ENCODE assay signal across 28 cellular contexts in genomic region chr22:28077166-28077565, GRCh38.
"Had no signal": no experiment of that assay in that cellular context is flagged by ENCODE, and none has a peak within 500 bp of the region (broad histone marks: within the 10 kb centered on the region; RNA-seq: fewer than 3 reads in every experiment).

No MANE protein-coding gene starts in this region.

- H3K4me1 ChIP-seq: colonic mucosa, foreskin keratinocyte had no signal

- DNase-seq: colonic mucosa; cortex of kidney; dermis blood vessel endothelial cell; dorsolateral prefrontal cortex; effector CD4-positive, alpha-beta T cell; effector CD8-positive, alpha-beta T cell; effector memory CD4-positive, alpha-beta T cell; effector memory CD8-positive, alpha-beta T cell; endodermal cell; erythroblast; esophagus squamous epithelium; foreskin fibroblast; foreskin keratinocyte; foreskin melanocyte; gastrocnemius medialis; glutamatergic neuron; head of caudate nucleus; heart left ventricle; heart right ventricle had no signal

- H3K27ac ChIP-seq: colonic mucosa, coronary artery, dorsolateral prefrontal cortex, epithelial cell of prostate, esophagus muscularis mucosa, esophagus squamous epithelium, foreskin keratinocyte, gastrocnemius medialis, gastroesophageal sphincter had no signal

- H3K27me3 ChIP-seq: colonic mucosa, dorsolateral prefrontal cortex, esophagus muscularis mucosa, esophagus squamous epithelium, foreskin keratinocyte, gastrocnemius medialis, gastroesophageal sphincter, heart left ventricle, heart right ventricle had no signal

- ATAC-seq: effector memory CD8-positive, alpha-beta T cell; esophagus mucosa; foreskin keratinocyte; gastrocnemius medialis; gastroesophageal sphincter; heart left ventricle; heart right ventricle had no signal

- FAIRE-seq: colon, endometrium, endothelial cell of umbilical vein, frontal cortex had no signal

- H3K9me3 ChIP-seq: colonic mucosa, esophagus muscularis mucosa, esophagus squamous epithelium, gastrocnemius medialis, gastroesophageal sphincter, heart left ventricle, heart right ventricle had no signal

- H3K36me3 ChIP-seq: colonic mucosa, gastrocnemius medialis had no signal

- H3K4me3 ChIP-seq: colonic mucosa, coronary artery, dorsolateral prefrontal cortex, esophagus muscularis mucosa, esophagus squamous epithelium, gastrocnemius medialis, gastroesophageal sphincter, heart left ventricle, heart right ventricle had no signal
